ENCODE assay signal across 1 cellular context in the genomic region with DNA sequence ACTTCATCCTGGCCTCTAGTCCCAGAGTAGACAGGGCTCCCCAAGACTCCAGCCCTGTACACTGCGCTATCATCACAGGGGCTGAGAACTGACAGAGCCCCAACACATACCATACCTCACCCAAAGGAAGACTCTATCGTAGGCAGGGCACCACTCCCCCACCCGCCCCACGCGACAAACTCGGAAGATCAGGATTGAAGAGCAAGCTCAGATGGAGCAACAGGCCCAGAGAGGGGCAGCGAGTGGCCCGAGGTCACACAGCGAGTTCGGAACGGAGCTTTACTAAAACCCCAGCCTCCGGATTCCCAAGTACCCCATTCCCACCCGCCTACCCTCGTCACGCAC.
TF ChIP-seq lines count a peak whose summit lies in the region.

No MANE protein-coding gene starts in this region.

TF ChIP-seq in K562, 482 proteins besides CTCF, POLR2A, EP300 and RAD21 (continued from another document and continues in another):
- TF ChIP-seq, protein P1, sequence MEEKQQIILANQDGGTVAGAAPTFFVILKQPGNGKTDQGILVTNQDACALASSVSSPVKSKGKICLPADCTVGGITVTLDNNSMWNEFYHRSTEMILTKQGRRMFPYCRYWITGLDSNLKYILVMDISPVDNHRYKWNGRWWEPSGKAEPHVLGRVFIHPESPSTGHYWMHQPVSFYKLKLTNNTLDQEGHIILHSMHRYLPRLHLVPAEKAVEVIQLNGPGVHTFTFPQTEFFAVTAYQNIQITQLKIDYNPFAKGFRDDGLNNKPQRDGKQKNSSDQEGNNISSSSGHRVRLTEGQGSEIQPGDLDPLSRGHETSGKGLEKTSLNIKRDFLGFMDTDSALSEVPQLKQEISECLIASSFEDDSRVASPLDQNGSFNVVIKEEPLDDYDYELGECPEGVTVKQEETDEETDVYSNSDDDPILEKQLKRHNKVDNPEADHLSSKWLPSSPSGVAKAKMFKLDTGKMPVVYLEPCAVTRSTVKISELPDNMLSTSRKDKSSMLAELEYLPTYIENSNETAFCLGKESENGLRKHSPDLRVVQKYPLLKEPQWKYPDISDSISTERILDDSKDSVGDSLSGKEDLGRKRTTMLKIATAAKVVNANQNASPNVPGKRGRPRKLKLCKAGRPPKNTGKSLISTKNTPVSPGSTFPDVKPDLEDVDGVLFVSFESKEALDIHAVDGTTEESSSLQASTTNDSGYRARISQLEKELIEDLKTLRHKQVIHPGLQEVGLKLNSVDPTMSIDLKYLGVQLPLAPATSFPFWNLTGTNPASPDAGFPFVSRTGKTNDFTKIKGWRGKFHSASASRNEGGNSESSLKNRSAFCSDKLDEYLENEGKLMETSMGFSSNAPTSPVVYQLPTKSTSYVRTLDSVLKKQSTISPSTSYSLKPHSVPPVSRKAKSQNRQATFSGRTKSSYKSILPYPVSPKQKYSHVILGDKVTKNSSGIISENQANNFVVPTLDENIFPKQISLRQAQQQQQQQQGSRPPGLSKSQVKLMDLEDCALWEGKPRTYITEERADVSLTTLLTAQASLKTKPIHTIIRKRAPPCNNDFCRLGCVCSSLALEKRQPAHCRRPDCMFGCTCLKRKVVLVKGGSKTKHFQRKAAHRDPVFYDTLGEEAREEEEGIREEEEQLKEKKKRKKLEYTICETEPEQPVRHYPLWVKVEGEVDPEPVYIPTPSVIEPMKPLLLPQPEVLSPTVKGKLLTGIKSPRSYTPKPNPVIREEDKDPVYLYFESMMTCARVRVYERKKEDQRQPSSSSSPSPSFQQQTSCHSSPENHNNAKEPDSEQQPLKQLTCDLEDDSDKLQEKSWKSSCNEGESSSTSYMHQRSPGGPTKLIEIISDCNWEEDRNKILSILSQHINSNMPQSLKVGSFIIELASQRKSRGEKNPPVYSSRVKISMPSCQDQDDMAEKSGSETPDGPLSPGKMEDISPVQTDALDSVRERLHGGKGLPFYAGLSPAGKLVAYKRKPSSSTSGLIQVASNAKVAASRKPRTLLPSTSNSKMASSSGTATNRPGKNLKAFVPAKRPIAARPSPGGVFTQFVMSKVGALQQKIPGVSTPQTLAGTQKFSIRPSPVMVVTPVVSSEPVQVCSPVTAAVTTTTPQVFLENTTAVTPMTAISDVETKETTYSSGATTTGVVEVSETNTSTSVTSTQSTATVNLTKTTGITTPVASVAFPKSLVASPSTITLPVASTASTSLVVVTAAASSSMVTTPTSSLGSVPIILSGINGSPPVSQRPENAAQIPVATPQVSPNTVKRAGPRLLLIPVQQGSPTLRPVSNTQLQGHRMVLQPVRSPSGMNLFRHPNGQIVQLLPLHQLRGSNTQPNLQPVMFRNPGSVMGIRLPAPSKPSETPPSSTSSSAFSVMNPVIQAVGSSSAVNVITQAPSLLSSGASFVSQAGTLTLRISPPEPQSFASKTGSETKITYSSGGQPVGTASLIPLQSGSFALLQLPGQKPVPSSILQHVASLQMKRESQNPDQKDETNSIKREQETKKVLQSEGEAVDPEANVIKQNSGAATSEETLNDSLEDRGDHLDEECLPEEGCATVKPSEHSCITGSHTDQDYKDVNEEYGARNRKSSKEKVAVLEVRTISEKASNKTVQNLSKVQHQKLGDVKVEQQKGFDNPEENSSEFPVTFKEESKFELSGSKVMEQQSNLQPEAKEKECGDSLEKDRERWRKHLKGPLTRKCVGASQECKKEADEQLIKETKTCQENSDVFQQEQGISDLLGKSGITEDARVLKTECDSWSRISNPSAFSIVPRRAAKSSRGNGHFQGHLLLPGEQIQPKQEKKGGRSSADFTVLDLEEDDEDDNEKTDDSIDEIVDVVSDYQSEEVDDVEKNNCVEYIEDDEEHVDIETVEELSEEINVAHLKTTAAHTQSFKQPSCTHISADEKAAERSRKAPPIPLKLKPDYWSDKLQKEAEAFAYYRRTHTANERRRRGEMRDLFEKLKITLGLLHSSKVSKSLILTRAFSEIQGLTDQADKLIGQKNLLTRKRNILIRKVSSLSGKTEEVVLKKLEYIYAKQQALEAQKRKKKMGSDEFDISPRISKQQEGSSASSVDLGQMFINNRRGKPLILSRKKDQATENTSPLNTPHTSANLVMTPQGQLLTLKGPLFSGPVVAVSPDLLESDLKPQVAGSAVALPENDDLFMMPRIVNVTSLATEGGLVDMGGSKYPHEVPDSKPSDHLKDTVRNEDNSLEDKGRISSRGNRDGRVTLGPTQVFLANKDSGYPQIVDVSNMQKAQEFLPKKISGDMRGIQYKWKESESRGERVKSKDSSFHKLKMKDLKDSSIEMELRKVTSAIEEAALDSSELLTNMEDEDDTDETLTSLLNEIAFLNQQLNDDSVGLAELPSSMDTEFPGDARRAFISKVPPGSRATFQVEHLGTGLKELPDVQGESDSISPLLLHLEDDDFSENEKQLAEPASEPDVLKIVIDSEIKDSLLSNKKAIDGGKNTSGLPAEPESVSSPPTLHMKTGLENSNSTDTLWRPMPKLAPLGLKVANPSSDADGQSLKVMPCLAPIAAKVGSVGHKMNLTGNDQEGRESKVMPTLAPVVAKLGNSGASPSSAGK (IDR thresholded peaks at IDR 0.05): no peak
- TF ChIP-seq POLR2AphosphoS2 (IDR thresholded peaks at IDR 0.05; ENCODE audit: low read length) (no peak), ZNF699 (CRISPR knock-in tag; IDR thresholded peaks at IDR 0.05; ENCODE audit: insufficient replicate concordance) (no peak), ARID1B (IDR thresholded peaks at IDR 0.05) (no peak), ASH1L (IDR thresholded peaks at IDR 0.05; ENCODE audit: borderline replicate concordance, low read depth, partially characterized antibody) (no peak), SREBF2 (CRISPR knock-in tag; IDR thresholded peaks at IDR 0.05) (no peak), NCOA4 (IDR thresholded peaks at IDR 0.05; ENCODE audit: partially characterized antibody) (no peak), SLC30A9 (CRISPR knock-in tag; IDR thresholded peaks at IDR 0.05) (no peak), KLF6 (CRISPR knock-in tag; IDR thresholded peaks at IDR 0.05; ENCODE audit: borderline replicate concordance) (no peak), XRCC3 (IDR thresholded peaks at IDR 0.05) (no peak), FOXP1 (CRISPR knock-in tag; IDR thresholded peaks at IDR 0.05) (0 out of 2 replicates have a peak, but pooled peaks have one; percentile 50), ZNF3 (CRISPR knock-in tag; IDR thresholded peaks at IDR 0.05) (no peak), MYNN (IDR thresholded peaks at IDR 0.05) (no peak), MYNN (CRISPR knock-in tag; IDR thresholded peaks at IDR 0.05) (no peak), KDM5B (IDR thresholded peaks at IDR 0.05; ENCODE audit: insufficient replicate concordance, low read depth, low read length) (no peak), ZNF184 (CRISPR knock-in tag; IDR thresholded peaks at IDR 0.05) (no peak), FOXJ2 (tag; IDR thresholded peaks at IDR 0.05) (no peak), NFRKB (IDR thresholded peaks at IDR 0.05; ENCODE audit: low read depth) (no peak), RCOR1 (IDR thresholded peaks at IDR 0.05; ENCODE audit: borderline replicate concordance in 1 of 2, low read depth in 2 of 2, low read length in 2 of 2) (peak; percentile 73 to 91; a peak in 3 of 4 replicates), BRD9 (IDR thresholded peaks at IDR 0.05; ENCODE audit: low read depth, partially characterized antibody) (peak; percentile 94), CCAR2 (IDR thresholded peaks at IDR 0.05; ENCODE audit: low read depth, low read length) (no peak), HMG20B (CRISPR knock-in tag; IDR thresholded peaks at IDR 0.05) (0 out of 2 replicates have a peak, but pooled peaks have one; percentile 39), ZNF668 (CRISPR knock-in tag; IDR thresholded peaks at IDR 0.05) (peak; percentile 70; the same call in 1 of the 2 replicates)
- TF ChIP-seq, protein P2, sequence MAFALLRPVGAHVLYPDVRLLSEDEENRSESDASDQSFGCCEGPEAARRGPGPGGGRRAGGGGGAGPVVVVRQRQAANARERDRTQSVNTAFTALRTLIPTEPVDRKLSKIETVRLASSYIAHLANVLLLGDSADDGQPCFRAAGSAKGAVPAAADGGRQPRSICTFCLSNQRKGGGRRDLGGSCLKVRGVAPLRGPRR (CRISPR knock-in tag; IDR thresholded peaks at IDR 0.05): no peak
- TF ChIP-seq, protein P3, sequence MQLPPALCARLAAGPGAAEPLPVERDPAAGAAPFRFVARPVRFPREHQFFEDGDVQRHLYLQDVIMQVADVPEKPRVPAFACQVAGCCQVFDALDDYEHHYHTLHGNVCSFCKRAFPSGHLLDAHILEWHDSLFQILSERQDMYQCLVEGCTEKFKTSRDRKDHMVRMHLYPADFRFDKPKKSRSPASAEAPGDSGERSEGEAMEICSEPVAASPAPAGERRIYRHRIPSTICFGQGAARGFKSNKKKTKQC (CRISPR knock-in tag; IDR thresholded peaks at IDR 0.05): 0 out of 2 replicates have a peak, but pooled peaks have one; percentile 17
- TF ChIP-seq, protein P4, sequence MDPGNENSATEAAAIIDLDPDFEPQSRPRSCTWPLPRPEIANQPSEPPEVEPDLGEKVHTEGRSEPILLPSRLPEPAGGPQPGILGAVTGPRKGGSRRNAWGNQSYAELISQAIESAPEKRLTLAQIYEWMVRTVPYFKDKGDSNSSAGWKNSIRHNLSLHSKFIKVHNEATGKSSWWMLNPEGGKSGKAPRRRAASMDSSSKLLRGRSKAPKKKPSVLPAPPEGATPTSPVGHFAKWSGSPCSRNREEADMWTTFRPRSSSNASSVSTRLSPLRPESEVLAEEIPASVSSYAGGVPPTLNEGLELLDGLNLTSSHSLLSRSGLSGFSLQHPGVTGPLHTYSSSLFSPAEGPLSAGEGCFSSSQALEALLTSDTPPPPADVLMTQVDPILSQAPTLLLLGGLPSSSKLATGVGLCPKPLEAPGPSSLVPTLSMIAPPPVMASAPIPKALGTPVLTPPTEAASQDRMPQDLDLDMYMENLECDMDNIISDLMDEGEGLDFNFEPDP (CRISPR knock-in tag; IDR thresholded peaks at IDR 0.05): no peak
- TF ChIP-seq, protein P5, sequence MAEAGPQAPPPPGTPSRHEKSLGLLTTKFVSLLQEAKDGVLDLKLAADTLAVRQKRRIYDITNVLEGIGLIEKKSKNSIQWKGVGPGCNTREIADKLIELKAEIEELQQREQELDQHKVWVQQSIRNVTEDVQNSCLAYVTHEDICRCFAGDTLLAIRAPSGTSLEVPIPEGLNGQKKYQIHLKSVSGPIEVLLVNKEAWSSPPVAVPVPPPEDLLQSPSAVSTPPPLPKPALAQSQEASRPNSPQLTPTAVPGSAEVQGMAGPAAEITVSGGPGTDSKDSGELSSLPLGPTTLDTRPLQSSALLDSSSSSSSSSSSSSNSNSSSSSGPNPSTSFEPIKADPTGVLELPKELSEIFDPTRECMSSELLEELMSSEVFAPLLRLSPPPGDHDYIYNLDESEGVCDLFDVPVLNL (CRISPR knock-in tag; IDR thresholded peaks at IDR 0.05; ENCODE audit: low read depth): peak; percentile 3; the same call in 1 of the 2 replicates
- TF ChIP-seq, protein P6, sequence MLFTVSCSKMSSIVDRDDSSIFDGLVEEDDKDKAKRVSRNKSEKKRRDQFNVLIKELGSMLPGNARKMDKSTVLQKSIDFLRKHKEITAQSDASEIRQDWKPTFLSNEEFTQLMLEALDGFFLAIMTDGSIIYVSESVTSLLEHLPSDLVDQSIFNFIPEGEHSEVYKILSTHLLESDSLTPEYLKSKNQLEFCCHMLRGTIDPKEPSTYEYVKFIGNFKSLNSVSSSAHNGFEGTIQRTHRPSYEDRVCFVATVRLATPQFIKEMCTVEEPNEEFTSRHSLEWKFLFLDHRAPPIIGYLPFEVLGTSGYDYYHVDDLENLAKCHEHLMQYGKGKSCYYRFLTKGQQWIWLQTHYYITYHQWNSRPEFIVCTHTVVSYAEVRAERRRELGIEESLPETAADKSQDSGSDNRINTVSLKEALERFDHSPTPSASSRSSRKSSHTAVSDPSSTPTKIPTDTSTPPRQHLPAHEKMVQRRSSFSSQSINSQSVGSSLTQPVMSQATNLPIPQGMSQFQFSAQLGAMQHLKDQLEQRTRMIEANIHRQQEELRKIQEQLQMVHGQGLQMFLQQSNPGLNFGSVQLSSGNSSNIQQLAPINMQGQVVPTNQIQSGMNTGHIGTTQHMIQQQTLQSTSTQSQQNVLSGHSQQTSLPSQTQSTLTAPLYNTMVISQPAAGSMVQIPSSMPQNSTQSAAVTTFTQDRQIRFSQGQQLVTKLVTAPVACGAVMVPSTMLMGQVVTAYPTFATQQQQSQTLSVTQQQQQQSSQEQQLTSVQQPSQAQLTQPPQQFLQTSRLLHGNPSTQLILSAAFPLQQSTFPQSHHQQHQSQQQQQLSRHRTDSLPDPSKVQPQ (CRISPR knock-in tag; IDR thresholded peaks at IDR 0.05; ENCODE audit: borderline replicate concordance): no peak
- TF ChIP-seq, protein P7, sequence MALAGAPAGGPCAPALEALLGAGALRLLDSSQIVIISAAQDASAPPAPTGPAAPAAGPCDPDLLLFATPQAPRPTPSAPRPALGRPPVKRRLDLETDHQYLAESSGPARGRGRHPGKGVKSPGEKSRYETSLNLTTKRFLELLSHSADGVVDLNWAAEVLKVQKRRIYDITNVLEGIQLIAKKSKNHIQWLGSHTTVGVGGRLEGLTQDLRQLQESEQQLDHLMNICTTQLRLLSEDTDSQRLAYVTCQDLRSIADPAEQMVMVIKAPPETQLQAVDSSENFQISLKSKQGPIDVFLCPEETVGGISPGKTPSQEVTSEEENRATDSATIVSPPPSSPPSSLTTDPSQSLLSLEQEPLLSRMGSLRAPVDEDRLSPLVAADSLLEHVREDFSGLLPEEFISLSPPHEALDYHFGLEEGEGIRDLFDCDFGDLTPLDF (CRISPR knock-in tag; IDR thresholded peaks at IDR 0.05): no peak
- TF ChIP-seq, protein P8, sequence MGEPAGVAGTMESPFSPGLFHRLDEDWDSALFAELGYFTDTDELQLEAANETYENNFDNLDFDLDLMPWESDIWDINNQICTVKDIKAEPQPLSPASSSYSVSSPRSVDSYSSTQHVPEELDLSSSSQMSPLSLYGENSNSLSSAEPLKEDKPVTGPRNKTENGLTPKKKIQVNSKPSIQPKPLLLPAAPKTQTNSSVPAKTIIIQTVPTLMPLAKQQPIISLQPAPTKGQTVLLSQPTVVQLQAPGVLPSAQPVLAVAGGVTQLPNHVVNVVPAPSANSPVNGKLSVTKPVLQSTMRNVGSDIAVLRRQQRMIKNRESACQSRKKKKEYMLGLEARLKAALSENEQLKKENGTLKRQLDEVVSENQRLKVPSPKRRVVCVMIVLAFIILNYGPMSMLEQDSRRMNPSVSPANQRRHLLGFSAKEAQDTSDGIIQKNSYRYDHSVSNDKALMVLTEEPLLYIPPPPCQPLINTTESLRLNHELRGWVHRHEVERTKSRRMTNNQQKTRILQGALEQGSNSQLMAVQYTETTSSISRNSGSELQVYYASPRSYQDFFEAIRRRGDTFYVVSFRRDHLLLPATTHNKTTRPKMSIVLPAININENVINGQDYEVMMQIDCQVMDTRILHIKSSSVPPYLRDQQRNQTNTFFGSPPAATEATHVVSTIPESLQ (CRISPR knock-in tag; IDR thresholded peaks at IDR 0.05): no peak
- TF ChIP-seq, protein P9, sequence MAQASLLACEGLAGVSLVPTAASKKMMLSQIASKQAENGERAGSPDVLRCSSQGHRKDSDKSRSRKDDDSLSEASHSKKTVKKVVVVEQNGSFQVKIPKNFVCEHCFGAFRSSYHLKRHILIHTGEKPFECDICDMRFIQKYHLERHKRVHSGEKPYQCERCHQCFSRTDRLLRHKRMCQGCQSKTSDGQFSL (CRISPR knock-in tag; IDR thresholded peaks at IDR 0.05): no peak
- TF ChIP-seq, protein P9 (tag; IDR thresholded peaks at IDR 0.05): no peak
- TF ChIP-seq, protein P10, sequence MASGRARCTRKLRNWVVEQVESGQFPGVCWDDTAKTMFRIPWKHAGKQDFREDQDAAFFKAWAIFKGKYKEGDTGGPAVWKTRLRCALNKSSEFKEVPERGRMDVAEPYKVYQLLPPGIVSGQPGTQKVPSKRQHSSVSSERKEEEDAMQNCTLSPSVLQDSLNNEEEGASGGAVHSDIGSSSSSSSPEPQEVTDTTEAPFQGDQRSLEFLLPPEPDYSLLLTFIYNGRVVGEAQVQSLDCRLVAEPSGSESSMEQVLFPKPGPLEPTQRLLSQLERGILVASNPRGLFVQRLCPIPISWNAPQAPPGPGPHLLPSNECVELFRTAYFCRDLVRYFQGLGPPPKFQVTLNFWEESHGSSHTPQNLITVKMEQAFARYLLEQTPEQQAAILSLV (tag; IDR thresholded peaks at IDR 0.05): no peak
